ENCODE assay signal across 24 cellular contexts in the genomic region with DNA sequence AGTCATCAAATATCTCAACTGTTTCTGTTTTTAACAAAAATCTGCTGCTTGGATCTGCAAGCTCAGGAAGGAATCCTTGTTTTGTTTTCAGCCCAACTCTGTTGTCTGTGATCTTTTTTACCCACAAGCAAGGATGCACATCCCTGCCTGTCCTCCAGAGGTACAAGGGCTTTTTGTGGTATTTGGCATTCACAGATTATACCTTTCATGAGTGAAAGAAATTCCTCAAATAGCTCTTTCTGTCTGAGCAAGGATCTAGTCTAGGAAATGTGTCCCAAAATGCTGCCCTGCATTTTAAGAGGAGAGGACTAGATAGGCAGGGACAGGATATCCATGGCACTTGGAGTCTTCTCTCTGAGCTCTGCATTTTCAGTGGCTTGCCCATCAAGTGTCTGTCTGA.
"Had no signal": no experiment of that assay in that cellular context is flagged by ENCODE, and none has a peak within 500 bp of the region (broad histone marks: within the 10 kb centered on the region; RNA-seq: fewer than 3 reads in every experiment).

No MANE protein-coding gene starts in this region.

- H3K27ac ChIP-seq: ascending aorta, body of pancreas, SJCRH30 had no signal

- DNase-seq: activated CD4-positive, alpha-beta T cell treated with anti-CD3 and anti-CD28 coated beads for 48 hours; activated CD4-positive, alpha-beta T cell treated with anti-CD3 and anti-CD28 coated beads, Interleukin-2, amount 50 U/mL, for 4 hours; activated CD4-positive, CD25-positive, alpha-beta regulatory T cell treated with anti-CD3 and anti-CD28 coated beads, Interleukin-2, amount 50 U/mL, for 72 hours; activated CD8-positive, alpha-beta T cell treated with anti-CD3 and anti-CD28 coated beads, Interleukin-2, amount 10 ng/mL, durations not matched to agents 7 days and 5 days; activated effector memory CD4-positive, alpha-beta T cell treated with Interleukin-2 at 50 U/mL for 16 hours; activated naive CD4-positive, alpha-beta T cell; activated naive CD8-positive, alpha-beta T cell treated with anti-CD3 and anti-CD28 coated beads, Interleukin-2, amount 50 U/mL, for 24 hours; activated T-cell treated with anti-CD3 and anti-CD28 coated beads, Interleukin-2, amount 50 U/mL, for 24 hours; amniotic stem cell; body of pancreas; NCI-H1092; NCI-H1417; NCI-H1930; NCI-H2107; NCI-H345; NCI-H510A; NCI-H526 treated with DMSO at 0.1 percent for 48 hours; NCI-H82; Right ventricle myocardium superior; RPMI8226; SJCRH30 had no signal

- H3K27me3 ChIP-seq: ascending aorta, body of pancreas, SJCRH30 had no signal

- H3K36me3 ChIP-seq: ascending aorta, SJCRH30 had no signal

- H3K9me3 ChIP-seq: ascending aorta, body of pancreas, SJCRH30 had no signal

- ATAC-seq: activated CD8-positive, alpha-beta T cell treated with anti-CD3 and anti-CD28 coated beads, Interleukin-2, amount 10 ng/mL, durations not matched to agents 7 days and 5 days; activated naive CD4-positive, alpha-beta T cell treated with anti-CD3 and anti-CD28 coated beads, Interleukin-2, amount 50 U/mL, for 72 hours; activated naive CD8-positive, alpha-beta T cell treated with anti-CD3 and anti-CD28 coated beads, Interleukin-2, amount 50 U/mL, for 24 hours; body of pancreas; Panc1 had no signal

- H3K4me3 ChIP-seq: ascending aorta, body of pancreas, SJCRH30 had no signal

- H3K4me1 ChIP-seq: ascending aorta, body of pancreas had no signal
